18 cellular contexts compared by ENCODE assay signal in the genomic region with DNA sequence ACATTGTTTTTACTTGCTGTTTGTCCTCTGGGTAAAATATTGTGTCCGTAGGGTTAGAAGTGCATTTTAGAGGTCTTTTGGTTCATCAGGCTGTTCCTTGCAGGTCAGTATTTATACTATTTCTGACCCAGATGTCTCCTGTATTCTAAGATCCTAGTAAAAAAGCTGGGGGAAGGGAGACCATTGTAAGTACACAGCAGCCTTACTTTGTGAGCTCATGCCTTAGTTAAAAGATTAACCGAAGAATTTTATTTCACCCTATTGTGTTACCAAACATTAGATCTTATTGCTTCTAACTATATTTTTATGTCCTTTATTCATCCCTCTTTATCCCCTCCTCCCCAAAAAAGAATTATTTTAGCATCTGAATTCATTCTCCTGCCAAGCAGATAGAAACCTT.
"Had no signal": no experiment of that assay in that cellular context is flagged by ENCODE, and none has a peak within 500 bp of the region (broad histone marks: within the 10 kb centered on the region; RNA-seq: fewer than 3 reads in every experiment).

No MANE protein-coding gene starts in this region.

- DNase-seq: effector memory CD4-positive, alpha-beta T cell; foreskin keratinocyte; kidney; mesendoderm; naive B cell; nephron progenitor cell; posterior cingulate gyrus; sigmoid colon; stimulated activated CD4-positive, alpha-beta T cell treated with anti-CD3 and anti-CD28 coated beads, Interleukin-2, amount 100 ng/mL, for 24 hours; stimulated activated CD4-positive, alpha-beta T cell treated with anti-CD3 and anti-CD28 coated beads, Interleukin-4, amount 100 ng/mL, for 4 hours; stimulated activated naive B cell treated with anti-CD40 and anti-IgM and Interleukin-4, amounts not matched to agents 10 μg/mL and 1 μg/mL and 100 μg/mL, for 72 hours; stimulated activated naive CD8-positive, alpha-beta T cell treated with anti-CD3 and anti-CD28 coated beads, Interleukin-15, amount 100 ng/mL, for 72 hours; testis; trophoblast cell had no signal

- H3K36me3 ChIP-seq: neutrophil, right atrium auricular region, sigmoid colon had no signal

- H3K27me3 ChIP-seq: foreskin keratinocyte, right atrium auricular region, sigmoid colon, testis had no signal

- H3K9me3 ChIP-seq: neutrophil, right atrium auricular region, testis had no signal

- H3K4me3 ChIP-seq: right atrium auricular region, sigmoid colon, skin epidermis, testis had no signal

- H3K27ac ChIP-seq: epithelial cell of prostate, foreskin keratinocyte, neutrophil, right atrium auricular region, sigmoid colon, skin epidermis, testis had no signal

- H3K4me1 ChIP-seq: foreskin keratinocyte, right atrium auricular region, sigmoid colon, testis had no signal
